In genomic region chr5:54872810-54873209, GRCh38 we compare ENCODE assay signal across 28 cellular contexts.
"Had no signal": no experiment of that assay in that cellular context is flagged by ENCODE, and none has a peak within 500 bp of the region (broad histone marks: within the 10 kb centered on the region; RNA-seq: fewer than 3 reads in every experiment).

No MANE protein-coding gene starts in this region.

- H3K9me3 Mint-ChIP-seq: activated CD4-positive, alpha-beta memory T cell treated with anti-CD3 and anti-CD28 coated beads, Interleukin-2, amount 10 ng/mL, durations not matched to agents 7 days and 5 days; activated CD4-positive, alpha-beta T cell treated with anti-CD3 and anti-CD28 coated beads, Interleukin-2, amount 10 ng/mL, durations not matched to agents 7 days and 5 days; activated naive CD4-positive, alpha-beta T cell treated with anti-CD3 and anti-CD28 coated beads, Interleukin-2, amount 10 ng/mL, durations not matched to agents 7 days and 5 days; activated naive CD4-positive, alpha-beta T cell treated with anti-CD3 and anti-CD28 coated beads, Interleukin-2, amount 50 U/mL, for 72 hours; activated naive CD8-positive, alpha-beta T cell treated with anti-CD3 and anti-CD28 coated beads, Interleukin-2, amount 10 ng/mL, durations not matched to agents 7 days and 5 days; activated T-cell treated with anti-CD3 and anti-CD28 coated beads, Interleukin-2, amount 50 U/mL, for 72 hours; brain; central memory CD8-positive, alpha-beta T cell; dendritic cell treated with granulocyte-macrophage colony-stimulating factor and Interleukin-4, amounts not matched to agents 40 ng/mL and 50 ng/mL, for 4 days; WTC11 had no signal

- H3K4me1 ChIP-seq: ascending aorta, breast epithelium, gastroesophageal sphincter had no signal

- DNase-seq: activated CD4-positive, alpha-beta memory T cell treated with anti-CD3 and anti-CD28 coated beads, Interleukin-2, amount 10 ng/mL, durations not matched to agents 7 days and 5 days; activated CD4-positive, alpha-beta T cell treated with anti-CD3 and anti-CD28 coated beads for 1 hour; activated CD4-positive, alpha-beta T cell treated with anti-CD3 and anti-CD28 coated beads for 4 hours; activated CD4-positive, alpha-beta T cell treated with anti-CD3 and anti-CD28 coated beads, Interleukin-2, amount 10 ng/mL, durations not matched to agents 7 days and 5 days; activated CD4-positive, alpha-beta T cell treated with anti-CD3 and anti-CD28 coated beads, Interleukin-2, amount 50 U/mL, for 4 hours; activated CD8-positive, alpha-beta memory T cell treated with anti-CD3 and anti-CD28 coated beads, Interleukin-2, amount 50 U/mL, for 48 hours; activated gamma-delta T cell; activated naive CD4-positive, alpha-beta T cell; activated naive CD4-positive, alpha-beta T cell treated with anti-CD3 and anti-CD28 coated beads, Interleukin-2, amount 10 ng/mL, durations not matched to agents 7 days and 5 days; activated naive CD8-positive, alpha-beta T cell treated with anti-CD3 and anti-CD28 coated beads, Interleukin-2, amount 10 ng/mL, durations not matched to agents 7 days and 5 days; activated T-cell treated with anti-CD3 and anti-CD28 coated beads for 4 hours; activated T-cell treated with anti-CD3 and anti-CD28 coated beads, Interleukin-2, amount 50 U/mL, for 24 hours; activated T-cell treated with anti-CD3 and anti-CD28 coated beads, Interleukin-2, amount 50 U/mL, for 72 hours; dorsolateral prefrontal cortex; effector memory CD4-positive, alpha-beta T cell; esophagus squamous epithelium; foreskin melanocyte had no signal

- H3K36me3 ChIP-seq: ascending aorta, breast epithelium, esophagus squamous epithelium, gastroesophageal sphincter had no signal

- ATAC-seq: activated naive CD4-positive, alpha-beta T cell treated with anti-CD3 and anti-CD28 coated beads, Interleukin-2, amount 50 U/mL, for 72 hours; activated T-cell treated with anti-CD3 and anti-CD28 coated beads, Interleukin-2, amount 50 U/mL, for 72 hours; gastroesophageal sphincter; WTC11 had no signal

- H3K9me3 ChIP-seq: ascending aorta, breast epithelium, esophagus squamous epithelium, gastroesophageal sphincter had no signal

- H3K27me3 ChIP-seq: ascending aorta, breast epithelium, esophagus squamous epithelium had no signal

- H3K4me3 ChIP-seq: ascending aorta, breast epithelium, coronary artery, dorsolateral prefrontal cortex, esophagus squamous epithelium, gastroesophageal sphincter had no signal

- H3K36me3 Mint-ChIP-seq: activated naive CD4-positive, alpha-beta T cell treated with anti-CD3 and anti-CD28 coated beads, Interleukin-2, amount 10 ng/mL, durations not matched to agents 7 days and 5 days; activated naive CD4-positive, alpha-beta T cell treated with anti-CD3 and anti-CD28 coated beads, Interleukin-2, amount 50 U/mL, for 72 hours; brain; WTC11 had no signal

- H3K4me3 Mint-ChIP-seq: activated CD4-positive, alpha-beta memory T cell treated with anti-CD3 and anti-CD28 coated beads, Interleukin-2, amount 10 ng/mL, durations not matched to agents 7 days and 5 days; activated CD4-positive, alpha-beta T cell treated with anti-CD3 and anti-CD28 coated beads, Interleukin-2, amount 10 ng/mL, durations not matched to agents 7 days and 5 days; activated naive CD4-positive, alpha-beta T cell treated with anti-CD3 and anti-CD28 coated beads, Interleukin-2, amount 10 ng/mL, durations not matched to agents 7 days and 5 days; activated naive CD8-positive, alpha-beta T cell treated with anti-CD3 and anti-CD28 coated beads, Interleukin-2, amount 10 ng/mL, durations not matched to agents 7 days and 5 days; activated T-cell treated with anti-CD3 and anti-CD28 coated beads, Interleukin-2, amount 50 U/mL, for 24 hours; activated T-cell treated with anti-CD3 and anti-CD28 coated beads, Interleukin-2, amount 50 U/mL, for 72 hours; brain; central memory CD8-positive, alpha-beta T cell; dendritic cell treated with granulocyte-macrophage colony-stimulating factor and Interleukin-4, amounts not matched to agents 40 ng/mL and 50 ng/mL, for 4 days; WTC11 had no signal

- H3K27ac ChIP-seq: ascending aorta, breast epithelium, coronary artery, dorsolateral prefrontal cortex, epithelial cell of prostate, esophagus squamous epithelium, gastroesophageal sphincter, VCaP had no signal

- H3K4me1 Mint-ChIP-seq: central memory CD8-positive, alpha-beta T cell had no signal

- H3K27ac Mint-ChIP-seq: activated CD4-positive, alpha-beta memory T cell treated with anti-CD3 and anti-CD28 coated beads, Interleukin-2, amount 10 ng/mL, durations not matched to agents 7 days and 5 days; activated CD4-positive, alpha-beta T cell treated with anti-CD3 and anti-CD28 coated beads, Interleukin-2, amount 10 ng/mL, durations not matched to agents 7 days and 5 days; activated naive CD4-positive, alpha-beta T cell treated with anti-CD3 and anti-CD28 coated beads, Interleukin-2, amount 10 ng/mL, durations not matched to agents 7 days and 5 days; activated naive CD4-positive, alpha-beta T cell treated with anti-CD3 and anti-CD28 coated beads, Interleukin-2, amount 50 U/mL, for 72 hours; activated naive CD8-positive, alpha-beta T cell treated with anti-CD3 and anti-CD28 coated beads, Interleukin-2, amount 10 ng/mL, durations not matched to agents 7 days and 5 days; activated T-cell treated with anti-CD3 and anti-CD28 coated beads, Interleukin-2, amount 50 U/mL, for 24 hours; activated T-cell treated with anti-CD3 and anti-CD28 coated beads, Interleukin-2, amount 50 U/mL, for 72 hours; brain; dendritic cell treated with granulocyte-macrophage colony-stimulating factor and Interleukin-4, amounts not matched to agents 40 ng/mL and 50 ng/mL, for 4 days; WTC11 had no signal
